In genomic region chr3:23129062-23129461, GRCh38 we compare ENCODE assay signal across 19 cellular contexts.
DNase-seq lines count a peak whose midpoint lies in the region; ATAC-seq, FAIRE-seq and TF ChIP-seq lines count a peak whose summit lies in the region.
"Had no signal": no experiment of that assay in that cellular context is flagged by ENCODE, and none has a peak within 500 bp of the region (broad histone marks: within the 10 kb centered on the region; RNA-seq: fewer than 3 reads in every experiment).

No MANE protein-coding gene starts in this region.

- H3K9me3 ChIP-seq in Loucy (ENCODE audit: insufficient read depth, low read depth, low read length) (no peaks in the 10 kb centered on the region), GM12878 (replicated peaks; ENCODE audit: control insufficient read depth, insufficient read depth, low read length) (no peaks in the 10 kb centered on the region), lower lobe of right lung (no peaks in the 10 kb centered on the region), subcutaneous abdominal adipose tissue (ENCODE audit: control insufficient read depth in 5 of 5, low read length in 5 of 5) (no peaks in the 10 kb centered on the region)
- H3K9me3 ChIP-seq: ascending aorta, gastroesophageal sphincter had no signal

- in situ Hi-C loops in GM12878 (cut with MboI), result no loop called here

- ATAC-seq in GM12878, result no peak
- ATAC-seq in lower lobe of right lung, result no peak
- no peak for ATAC-seq in GM21737 (IDR thresholded peaks at IDR 0.05; ENCODE audit: unreplicated experiment)
- no peak for ATAC-seq in GM19455 (IDR thresholded peaks at IDR 0.05; ENCODE audit: unreplicated experiment)
- no peak for ATAC-seq in WTC11
- ATAC-seq: gastroesophageal sphincter; right cardiac atrium; stimulated activated memory B cell treated with anti-CD40 and anti-IgM and Interleukin-4, amounts not matched to agents 10 μg/mL and 1 μg/mL and 100 μg/mL, for 72 hours had no signal

- TF ChIP-seq RAD21 in GM12878 (IDR thresholded peaks at IDR 0.05; ENCODE audit: insufficient read depth, low read depth, low read length), result no peak

- DNase-seq in GM12878 (ENCODE audit: low read depth, low spot score) (no peak), lower lobe of right lung (no peak), WTC11 (ENCODE audit: low spot score) (no peak)
- DNase-seq: activated gamma-delta T cell, C1 segment of cervical spinal cord, DMS79, H7, NCI-H1436, nephron progenitor cell, right cardiac atrium, WERI-Rb-1 had no signal

- H3K4me3 Mint-ChIP-seq in WTC11, result no peak overlapping the region
- H3K4me3 Mint-ChIP-seq: nephron progenitor cell; stimulated activated memory B cell treated with anti-CD40 and anti-IgM and Interleukin-4, amounts not matched to agents 10 μg/mL and 1 μg/mL and 100 μg/mL, for 72 hours had no signal

- H3K4me1 ChIP-seq in Loucy (ENCODE audit: insufficient read depth, low read length, poor library complexity, severe bottlenecking) (no peaks in the 10 kb centered on the region), GM12878 (ENCODE audit: control insufficient read depth, insufficient read depth, low read length) (no peaks in the 10 kb centered on the region), lower lobe of right lung (no peaks in the 10 kb centered on the region), subcutaneous abdominal adipose tissue (ENCODE audit: control insufficient read depth in 5 of 5, insufficient read depth in 5 of 5, low read length in 5 of 5) (peaks cover 0 to 12% (median 6%) of the 10 kb centered on the region in 5 donors)
- H3K4me1 ChIP-seq: ascending aorta had no signal

- RAD21 ChIA-PET in GM12878 (lab: Charles Lee; ENCODE audit: unreplicated experiment), result no interaction called here

- H3K9me3 Mint-ChIP-seq in WTC11, result 0 out of 2 replicates have a peak, but pooled peaks cover 3% of the 10 kb centered on the region
- H3K9me3 Mint-ChIP-seq: nephron progenitor cell; stimulated activated memory B cell treated with anti-CD40 and anti-IgM and Interleukin-4, amounts not matched to agents 10 μg/mL and 1 μg/mL and 100 μg/mL, for 72 hours had no signal

- H3K36me3 ChIP-seq in Loucy (ENCODE audit: insufficient read depth, low read length) (no peaks in the 10 kb centered on the region), GM12878 (ENCODE audit: control insufficient read depth in 2 of 2, insufficient read depth in 2 of 2, low read length in 1 of 2) (no peaks in the 10 kb centered on the region), lower lobe of right lung (no peaks in the 10 kb centered on the region), subcutaneous abdominal adipose tissue (ENCODE audit: control insufficient read depth in 5 of 5, insufficient read depth in 5 of 5, low read length in 5 of 5) (no peaks in the 10 kb centered on the region)
- H3K36me3 ChIP-seq: ascending aorta, gastroesophageal sphincter, WERI-Rb-1 had no signal

- H4K20me1 ChIP-seq in Loucy (ENCODE audit: insufficient read depth, low read length, poor library complexity, severe bottlenecking) (no peaks in the 10 kb centered on the region), GM12878 (ENCODE audit: control insufficient read depth, insufficient read depth) (no peaks in the 10 kb centered on the region)

- no peak for TF ChIP-seq EP300 in GM12878 (IDR thresholded peaks at IDR 0.05; ENCODE audit: borderline replicate concordance in 1 of 2, control insufficient read depth in 1 of 2, low read depth in 2 of 2, low read length in 2 of 2)

- H3K9ac ChIP-seq in Loucy (ENCODE audit: low read depth, low read length, poor library complexity, severe bottlenecking) (no peak overlapping the region), GM12878 (ENCODE audit: control insufficient read depth, insufficient read depth, low read length) (no peak overlapping the region), subcutaneous abdominal adipose tissue (ENCODE audit: low read length in 5 of 5) (peak overlapping the region in 3 of 5 donors; percentile 18 to 53 (median 30))

- H3F3A ChIP-seq in Loucy (ENCODE audit: low read depth), result no peaks in the 10 kb centered on the region

- POLR2A ChIA-PET in GM12878 (lab: Charles Lee), result interaction anchor here (0.6 kb wide), 1 partner anchor 559 kb away, joined by 4 read pairs; no protein-coding TSS in a partner anchor
- POLR2A ChIA-PET in WTC11 (lab: Charles Lee), result no interaction called here

- H2AFZ ChIP-seq in Loucy (ENCODE audit: low read length) (peak overlapping the region; percentile 68; the same call in 1 of the 2 replicates), GM12878 (ENCODE audit: control insufficient read depth, low read depth, low read length) (peak overlapping the region; percentile 61)

- no peak overlapping the region for H3K27ac Mint-ChIP-seq in WTC11
- H3K27ac Mint-ChIP-seq: nephron progenitor cell; stimulated activated memory B cell treated with anti-CD40 and anti-IgM and Interleukin-4, amounts not matched to agents 10 μg/mL and 1 μg/mL and 100 μg/mL, for 72 hours had no signal

- SMC1A ChIA-PET in GM12878 (lab: Charles Lee; ENCODE audit: uncharacterized antibody, unreplicated experiment), result interaction anchor here (1.2 to 1.6 kb wide), 2 partner anchors 8 to 50 kb away, joined by 3 to 8 read pairs; no protein-coding TSS in a partner anchor

- H3K27me3 Mint-ChIP-seq in WTC11 (ENCODE audit: low read depth), result no peaks in the 10 kb centered on the region; the same call in 1 of the 2 replicates

- FAIRE-seq in GM12878 (lab: Jason Lieb, UNC), result no peak

- TF ChIP-seq CTCF in Loucy (conservative IDR thresholded peaks at IDR 0.05; ENCODE audit: low read length) (no peak), GM12878 (IDR thresholded peaks at IDR 0.05 in 2 of 3, conservative IDR thresholded peaks at IDR 0.05 in 1 of 3; ENCODE audit: control insufficient read depth in 2 of 3, extremely low read depth in 1 of 3, insufficient read depth in 1 of 3, low read depth in 3 of 3, low read length in 3 of 3) (no peak), lower lobe of right lung (IDR thresholded peaks at IDR 0.05) (no peak), WTC11 (IDR thresholded peaks at IDR 0.05) (no peak)

- H3K27ac ChIP-seq in GM12878 (ENCODE audit: control insufficient read depth, insufficient read depth) (no peak overlapping the region), lower lobe of right lung (peak overlapping the region; percentile 37), subcutaneous abdominal adipose tissue (ENCODE audit: low read depth, low read length) (peak overlapping the region; percentile 32)
- H3K27ac ChIP-seq: ascending aorta, WERI-Rb-1 had no signal

- H3K4me3 ChIP-seq in Loucy (ENCODE audit: low read length, poor library complexity, severe bottlenecking) (no peak overlapping the region), GM12878 (no peak overlapping the region), lower lobe of right lung (peak overlapping the region; percentile 17), subcutaneous abdominal adipose tissue (ENCODE audit: low read depth in 1 of 5, low read length in 5 of 5) (peak overlapping the region in 4 of 5 donors; percentile 24 to 46 (median 44))
- H3K4me3 ChIP-seq: ascending aorta, lung had no signal

- H3K4me2 ChIP-seq in Loucy (ENCODE audit: low read depth, low read length, poor library complexity, severe bottlenecking) (no peak overlapping the region), GM12878 (ENCODE audit: control insufficient read depth, insufficient read depth) (no peak overlapping the region)

- H3K4me1 Mint-ChIP-seq in WTC11, result no peaks in the 10 kb centered on the region
- H3K4me1 Mint-ChIP-seq: nephron progenitor cell; stimulated activated memory B cell treated with anti-CD40 and anti-IgM and Interleukin-4, amounts not matched to agents 10 μg/mL and 1 μg/mL and 100 μg/mL, for 72 hours had no signal

- no peaks in the 10 kb centered on the region for H3K9me2 ChIP-seq in Loucy (replicated peaks; ENCODE audit: low read depth, low read length)

- no peak for TF ChIP-seq POLR2A in GM12878 (IDR thresholded peaks at IDR 0.05; ENCODE audit: low read depth, low read length)

- BruUV-seq in GM12878 (replicated peaks; lab: Mats Ljungman, UMichigan), result no TSS peak

- WGBS in GM12878 (ENCODE audit: insufficient coverage, insufficient replicate concordance, low lambda C conversion rate, missing lambda C conversion rate), result 67% methylated on average over 3 of the region's 3 CpGs

- intact Hi-C loops in GM12878 (cut with micrococcal nuclease; ENCODE audit: unreplicated experiment), result no loop called here
- intact Hi-C loops in lower lobe of right lung (cut with DNase I), result no loop called here

- H3K79me2 ChIP-seq in Loucy (ENCODE audit: insufficient read depth, low read length) (no peaks in the 10 kb centered on the region), GM12878 (ENCODE audit: control insufficient read depth, insufficient read depth, low read length) (no peaks in the 10 kb centered on the region)

- no peaks in the 10 kb centered on the region for H3K36me3 Mint-ChIP-seq in WTC11
- H3K36me3 Mint-ChIP-seq: stimulated activated memory B cell treated with anti-CD40 and anti-IgM and Interleukin-4, amounts not matched to agents 10 μg/mL and 1 μg/mL and 100 μg/mL, for 72 hours had no signal

- H3K27me3 ChIP-seq in Loucy (ENCODE audit: insufficient read depth, low read length, poor library complexity, severe bottlenecking), result no peaks in the 10 kb centered on the region
- H3K27me3 ChIP-seq in GM12878 (replicated peaks in 1 of 2; ENCODE audit: control insufficient read depth in 2 of 2, insufficient read depth in 2 of 2, low read length in 1 of 2), result peaks cover 0 to 1% of the 10 kb centered on the region in 2 experiments; a peak in 1 of 4 replicates
- no peaks in the 10 kb centered on the region for H3K27me3 ChIP-seq in lower lobe of right lung (ENCODE audit: low read depth)
- no peaks in the 10 kb centered on the region for H3K27me3 ChIP-seq in subcutaneous abdominal adipose tissue (ENCODE audit: control insufficient read depth in 5 of 5, insufficient read depth in 4 of 5, low read length in 5 of 5)
- H3K27me3 ChIP-seq: ascending aorta, gastroesophageal sphincter had no signal

- CTCF ChIA-PET in GM12878 (lab: Yijun Ruan, JAX), result interaction anchor here (1.0 to 1.8 kb wide), 2 partner anchors 8 kb away, joined by 3 to 5 read pairs; no protein-coding TSS in a partner anchor
- CTCF ChIA-PET in WTC11 (lab: Charles Lee), result no interaction called here

TF ChIP-seq in GM12878, 131 proteins besides CTCF, POLR2A, EP300 and RAD21 (continues in another document):
- no peak for TF ChIP-seq PAX5 (IDR thresholded peaks at IDR 0.05; ENCODE audit: borderline replicate concordance, low read depth, low read length)
- TF ChIP-seq TCF7 (IDR thresholded peaks at IDR 0.05; ENCODE audit: borderline replicate concordance), result no peak

TF ChIP-seq in WTC11, 78 proteins besides CTCF, POLR2A, EP300 and RAD21 (continues in another document):
- TF ChIP-seq ELF4 (CRISPR knock-in tag; IDR thresholded peaks at IDR 0.05; ENCODE audit: low read depth), result no peak

Comparison
In these comparisons a context has a peak if more than half of its experiments do, and no peak if none do; other contexts are left out.
1. H3K4me3 ChIP-seq: peak in lower lobe of right lung (single experiment) and subcutaneous abdominal adipose tissue (4 of 5); none in Loucy (single experiment) and GM12878 (single experiment).
2. H3K9ac ChIP-seq: peak in subcutaneous abdominal adipose tissue (3 of 5); none in Loucy (single experiment) and GM12878 (single experiment).